ENCODE assay signal across 1 cellular context in the genomic region with DNA sequence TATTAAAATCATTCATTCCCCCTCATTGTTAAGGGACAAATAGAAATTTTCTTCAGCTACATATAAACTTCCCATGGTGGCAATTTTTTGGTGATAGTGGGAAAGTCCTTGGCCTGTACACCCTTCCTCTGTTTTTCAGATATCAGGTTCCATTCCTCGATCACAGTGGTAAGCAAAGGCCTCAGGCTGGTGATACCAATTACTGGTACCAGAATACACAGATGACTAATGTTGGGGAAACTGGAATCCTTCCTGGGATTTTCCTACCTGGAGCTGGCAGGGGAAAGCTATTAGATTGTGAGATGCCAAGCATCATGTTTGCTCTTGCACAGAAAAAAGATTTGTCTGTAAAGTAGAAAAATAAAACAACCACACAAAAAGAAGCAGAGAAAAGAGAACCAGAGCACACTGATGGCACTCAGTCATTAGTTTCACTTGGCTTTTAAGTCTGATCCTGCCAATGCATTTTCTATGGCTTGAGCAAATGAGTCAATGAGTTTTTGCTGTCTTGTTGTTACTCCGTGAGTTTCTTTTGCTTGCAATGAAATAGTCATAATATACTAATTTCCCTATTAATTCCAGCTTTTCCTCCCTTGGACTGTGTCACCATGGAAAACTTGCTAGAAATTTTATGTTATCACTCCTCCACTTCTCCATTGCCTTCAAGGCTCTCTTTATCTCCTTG.
TF ChIP-seq lines count a peak whose summit lies in the region.

No MANE protein-coding gene starts in this region.

TF ChIP-seq in SK-N-SH treated with all-trans-retinoic acid at 6 μM for 48 hours, 23 proteins besides CTCF, POLR2A, EP300 and RAD21 (continued from another document):
- TF ChIP-seq, protein P1, sequence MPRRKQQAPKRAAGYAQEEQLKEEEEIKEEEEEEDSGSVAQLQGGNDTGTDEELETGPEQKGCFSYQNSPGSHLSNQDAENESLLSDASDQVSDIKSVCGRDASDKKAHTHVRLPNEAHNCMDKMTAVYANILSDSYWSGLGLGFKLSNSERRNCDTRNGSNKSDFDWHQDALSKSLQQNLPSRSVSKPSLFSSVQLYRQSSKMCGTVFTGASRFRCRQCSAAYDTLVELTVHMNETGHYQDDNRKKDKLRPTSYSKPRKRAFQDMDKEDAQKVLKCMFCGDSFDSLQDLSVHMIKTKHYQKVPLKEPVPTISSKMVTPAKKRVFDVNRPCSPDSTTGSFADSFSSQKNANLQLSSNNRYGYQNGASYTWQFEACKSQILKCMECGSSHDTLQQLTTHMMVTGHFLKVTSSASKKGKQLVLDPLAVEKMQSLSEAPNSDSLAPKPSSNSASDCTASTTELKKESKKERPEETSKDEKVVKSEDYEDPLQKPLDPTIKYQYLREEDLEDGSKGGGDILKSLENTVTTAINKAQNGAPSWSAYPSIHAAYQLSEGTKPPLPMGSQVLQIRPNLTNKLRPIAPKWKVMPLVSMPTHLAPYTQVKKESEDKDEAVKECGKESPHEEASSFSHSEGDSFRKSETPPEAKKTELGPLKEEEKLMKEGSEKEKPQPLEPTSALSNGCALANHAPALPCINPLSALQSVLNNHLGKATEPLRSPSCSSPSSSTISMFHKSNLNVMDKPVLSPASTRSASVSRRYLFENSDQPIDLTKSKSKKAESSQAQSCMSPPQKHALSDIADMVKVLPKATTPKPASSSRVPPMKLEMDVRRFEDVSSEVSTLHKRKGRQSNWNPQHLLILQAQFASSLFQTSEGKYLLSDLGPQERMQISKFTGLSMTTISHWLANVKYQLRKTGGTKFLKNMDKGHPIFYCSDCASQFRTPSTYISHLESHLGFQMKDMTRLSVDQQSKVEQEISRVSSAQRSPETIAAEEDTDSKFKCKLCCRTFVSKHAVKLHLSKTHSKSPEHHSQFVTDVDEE (CRISPR knock-in tag; IDR thresholded peaks at IDR 0.05) = no peak
- TF ChIP-seq ZFP30 (CRISPR knock-in tag; IDR thresholded peaks at IDR 0.05) (no peak), ZNF70 (CRISPR knock-in tag; IDR thresholded peaks at IDR 0.05) (no peak)
